ENCODE assay signal across 9 cellular contexts in the genomic region with DNA sequence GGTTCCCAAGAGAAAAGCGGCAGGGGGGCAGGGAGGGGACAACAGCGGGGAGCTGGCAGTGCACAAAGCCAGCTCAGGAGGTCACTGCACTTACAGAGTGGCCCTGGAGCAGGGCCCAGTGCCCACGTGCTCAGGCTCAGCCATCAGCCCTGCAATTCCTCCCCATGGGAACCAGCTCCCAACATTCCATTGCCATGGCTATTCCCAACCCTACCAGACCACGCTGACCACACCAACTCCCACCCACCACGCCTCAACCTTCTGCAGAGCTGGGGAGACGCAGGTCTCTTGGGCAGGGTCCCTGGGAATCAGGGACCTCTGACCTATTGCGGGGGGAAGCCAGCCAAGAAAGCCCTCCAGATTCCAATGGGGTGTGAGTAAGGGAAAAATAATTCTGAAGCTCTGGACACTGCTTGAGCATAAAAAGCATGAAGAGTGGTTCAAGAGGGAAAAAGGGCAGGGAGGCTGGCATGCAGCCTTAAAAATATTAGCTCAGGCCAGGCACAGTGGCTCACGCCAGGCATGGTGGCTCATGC. TPM values are rescaled to one million over a fixed set of nuclear protein-coding genes. Genes with fewer than 3 reads are reported as not detected.
DNase-seq lines count a peak whose midpoint lies in the region; ATAC-seq and TF ChIP-seq lines count a peak whose summit lies in the region.
"Had no signal": no experiment of that assay in that cellular context is flagged by ENCODE, and none has a peak within 500 bp of the region (broad histone marks: within the 10 kb centered on the region; RNA-seq: fewer than 3 reads in every experiment).

No MANE protein-coding gene starts in this region.

- intact Hi-C loops in CD8-positive, alpha-beta T cell (cut with DNase I, micrococcal nuclease) = no loop called here
- intact Hi-C loops in activated T-helper 1 cell treated with anti-CD3 and anti-CD28 coated beads, Interleukin-12 subunit alpha, Interleukin-12 subunit beta, Interleukin-2, Interleukin-4 antibody, amounts not matched to agents 30 ng/mL and 10 ng/mL and 1 ng/mL, durations not matched to agents 14 hours and 24 hours and 36 hours (cut with micrococcal nuclease) = no loop called here

- peaks cover 4% of the 10 kb centered on the region for H3K36me3 ChIP-seq in CD8-positive, alpha-beta T cell (ENCODE audit: insufficient read depth, low read length)

- H3K27me3 ChIP-seq in CD8-positive, alpha-beta T cell (ENCODE audit: insufficient read depth, low read length) = no peaks in the 10 kb centered on the region

- H3K4me1 Mint-ChIP-seq in CD8-positive, alpha-beta T cell (ENCODE audit: low read depth) = peaks cover 54% of the 10 kb centered on the region
- peaks cover 39% of the 10 kb centered on the region for H3K4me1 Mint-ChIP-seq in activated CD8-positive, alpha-beta memory T cell treated with anti-CD3 and anti-CD28 coated beads, Interleukin-2, amount 10 ng/mL, durations not matched to agents 7 days and 5 days
- H3K4me1 Mint-ChIP-seq in activated T-helper 1 cell treated with anti-CD3 and anti-CD28 coated beads, Interleukin-12 subunit alpha, Interleukin-12 subunit beta, Interleukin-2, Interleukin-4 antibody, amounts not matched to agents 30 ng/mL and 10 ng/mL and 1 ng/mL, durations not matched to agents 14 hours and 24 hours and 36 hours (ENCODE audit: low read depth) = peaks cover 46% of the 10 kb centered on the region

- POLR2A ChIA-PET in CD8-positive, alpha-beta T cell (lab: Charles Lee) = interaction anchor here (0.6 kb wide), 1 partner anchor 625 kb away, joined by 3 read pairs; no protein-coding TSS in a partner anchor
- POLR2A ChIA-PET in RWPE1 (lab: Yijun Ruan, JAX; ENCODE audit: low non-redundant PET) = no interaction called here

- H3K27me3 Mint-ChIP-seq in CD8-positive, alpha-beta T cell (ENCODE audit: low read depth) = no peaks in the 10 kb centered on the region
- H3K27me3 Mint-ChIP-seq in activated CD8-positive, alpha-beta memory T cell treated with anti-CD3 and anti-CD28 coated beads, Interleukin-2, amount 10 ng/mL, durations not matched to agents 7 days and 5 days = no peaks in the 10 kb centered on the region
- H3K27me3 Mint-ChIP-seq in activated T-helper 1 cell treated with anti-CD3 and anti-CD28 coated beads, Interleukin-12 subunit alpha, Interleukin-12 subunit beta, Interleukin-2, Interleukin-4 antibody, amounts not matched to agents 30 ng/mL and 10 ng/mL and 1 ng/mL, durations not matched to agents 14 hours and 24 hours and 36 hours (ENCODE audit: insufficient read depth) = no peaks in the 10 kb centered on the region

- ATAC-seq in CD8-positive, alpha-beta T cell = no peak
- no peak for ATAC-seq in HG03460 (IDR thresholded peaks at IDR 0.05; ENCODE audit: unreplicated experiment)
- ATAC-seq in activated CD8-positive, alpha-beta memory T cell treated with anti-CD3 and anti-CD28 coated beads, Interleukin-2, amount 10 ng/mL, durations not matched to agents 7 days and 5 days = no peak

- peak overlapping the region; percentile 74 for H3K27ac Mint-ChIP-seq in CD8-positive, alpha-beta T cell
- no peak overlapping the region for H3K27ac Mint-ChIP-seq in activated CD8-positive, alpha-beta memory T cell treated with anti-CD3 and anti-CD28 coated beads, Interleukin-2, amount 10 ng/mL, durations not matched to agents 7 days and 5 days
- H3K27ac Mint-ChIP-seq in activated T-helper 1 cell treated with anti-CD3 and anti-CD28 coated beads, Interleukin-12 subunit alpha, Interleukin-12 subunit beta, Interleukin-2, Interleukin-4 antibody, amounts not matched to agents 30 ng/mL and 10 ng/mL and 1 ng/mL, durations not matched to agents 14 hours and 24 hours and 36 hours = no peak overlapping the region

- no peak overlapping the region for H3K4me3 ChIP-seq in CD8-positive, alpha-beta T cell (ENCODE audit: low read depth, low read length)
- no peak overlapping the region for H3K4me3 ChIP-seq in fibroblast of the aortic adventitia (ENCODE audit: low read depth, low read length)

- no peaks in the 10 kb centered on the region for H3K9me3 Mint-ChIP-seq in CD8-positive, alpha-beta T cell
- H3K9me3 Mint-ChIP-seq in activated CD8-positive, alpha-beta memory T cell treated with anti-CD3 and anti-CD28 coated beads, Interleukin-2, amount 10 ng/mL, durations not matched to agents 7 days and 5 days (ENCODE audit: low read depth) = no peaks in the 10 kb centered on the region
- H3K9me3 Mint-ChIP-seq in activated T-helper 1 cell treated with anti-CD3 and anti-CD28 coated beads, Interleukin-12 subunit alpha, Interleukin-12 subunit beta, Interleukin-2, Interleukin-4 antibody, amounts not matched to agents 30 ng/mL and 10 ng/mL and 1 ng/mL, durations not matched to agents 14 hours and 24 hours and 36 hours = no peaks in the 10 kb centered on the region

- no peak overlapping the region for H3K27ac ChIP-seq in CD8-positive, alpha-beta T cell (ENCODE audit: low read depth, low read length)
- H3K27ac ChIP-seq in RWPE1 = peak overlapping the region; percentile 49

- no peak for TF ChIP-seq CTCF in CD8-positive, alpha-beta T cell (IDR thresholded peaks at IDR 0.05)
- TF ChIP-seq CTCF in RWPE1 (conservative IDR thresholded peaks at IDR 0.05; ENCODE audit: low read depth) (no peak), fibroblast of the aortic adventitia (IDR thresholded peaks at IDR 0.05; ENCODE audit: insufficient read depth, low read length) (no peak)

- no peaks in the 10 kb centered on the region for H3K9me3 ChIP-seq in CD8-positive, alpha-beta T cell (ENCODE audit: low read length)

- peaks cover 48% of the 10 kb centered on the region for H3K36me3 Mint-ChIP-seq in CD8-positive, alpha-beta T cell
- peaks cover 31% of the 10 kb centered on the region for H3K36me3 Mint-ChIP-seq in activated CD8-positive, alpha-beta memory T cell treated with anti-CD3 and anti-CD28 coated beads, Interleukin-2, amount 10 ng/mL, durations not matched to agents 7 days and 5 days
- peaks cover 22% of the 10 kb centered on the region for H3K36me3 Mint-ChIP-seq in activated T-helper 1 cell treated with anti-CD3 and anti-CD28 coated beads, Interleukin-12 subunit alpha, Interleukin-12 subunit beta, Interleukin-2, Interleukin-4 antibody, amounts not matched to agents 30 ng/mL and 10 ng/mL and 1 ng/mL, durations not matched to agents 14 hours and 24 hours and 36 hours (ENCODE audit: low read depth)

- CTCF ChIA-PET in CD8-positive, alpha-beta T cell (lab: Charles Lee) = interaction anchor here (1.2 kb wide), 1 partner anchor 115 kb away, joined by 3 read pairs; no protein-coding TSS in a partner anchor
- CTCF ChIA-PET in RWPE1 (lab: Yijun Ruan, JAX) = interaction anchor here (0.5 kb wide), 1 partner anchor 73 kb away, joined by 6 read pairs; no protein-coding TSS in a partner anchor
- CTCF ChIA-PET in activated CD8-positive, alpha-beta memory T cell treated with anti-CD3 and anti-CD28 coated beads, Interleukin-2, amount 10 ng/mL, durations not matched to agents 7 days and 5 days (lab: Charles Lee) = no interaction called here

- no peak for DNase-seq in CD8-positive, alpha-beta T cell
- no peak for DNase-seq in RWPE1 (ENCODE audit: low spot score)
- DNase-seq in fibroblast of the aortic adventitia (ENCODE audit: low read depth) = peak; percentile 89
- peak in 40 of 56 donors; percentile 6 to 70 (median 30) for DNase-seq in nucleus accumbens (lab: John Stamatoyannopoulos, UW)
- DNase-seq in activated CD8-positive, alpha-beta memory T cell treated with anti-CD3 and anti-CD28 coated beads, Interleukin-2, amount 10 ng/mL, durations not matched to agents 7 days and 5 days = no peak
- DNase-seq in NCI-H774 (lab: John Stamatoyannopoulos, UW) = no peak
- no peak for DNase-seq in activated T-helper 1 cell treated with anti-CD3 and anti-CD28 coated beads, Interleukin-12 subunit alpha, Interleukin-12 subunit beta, Interleukin-2, Interleukin-4 antibody, amounts not matched to agents 30 ng/mL and 10 ng/mL and 1 ng/mL, durations not matched to agents 14 hours and 24 hours and 36 hours (ENCODE audit: low spot score)
- DNase-seq: dermis blood vessel endothelial cell had no signal

- H3K4me3 Mint-ChIP-seq in CD8-positive, alpha-beta T cell = no peak overlapping the region
- H3K4me3 Mint-ChIP-seq in activated CD8-positive, alpha-beta memory T cell treated with anti-CD3 and anti-CD28 coated beads, Interleukin-2, amount 10 ng/mL, durations not matched to agents 7 days and 5 days = no peak overlapping the region
- no peak overlapping the region for H3K4me3 Mint-ChIP-seq in activated T-helper 1 cell treated with anti-CD3 and anti-CD28 coated beads, Interleukin-12 subunit alpha, Interleukin-12 subunit beta, Interleukin-2, Interleukin-4 antibody, amounts not matched to agents 30 ng/mL and 10 ng/mL and 1 ng/mL, durations not matched to agents 14 hours and 24 hours and 36 hours

- H3K4me1 ChIP-seq in CD8-positive, alpha-beta T cell (ENCODE audit: insufficient read depth, low read length) = peaks cover 34% of the 10 kb centered on the region

RNA-seq across cellular contexts. Expression of a gene that starts 38.3 kb away (rescaled TPM):
- total RNA-seq in CD8-positive, alpha-beta T cell = 100 to 1,000 TPM; 138 to 142 TPM
- total RNA-seq in fibroblast of the aortic adventitia (ENCODE audit: low replicate concordance) = 25.4 and 45.7 TPM in 2 replicates
- 10 to 100 TPM; 58.0 to 64.8 TPM for total RNA-seq in activated CD8-positive, alpha-beta memory T cell treated with anti-CD3 and anti-CD28 coated beads, Interleukin-2, amount 10 ng/mL, durations not matched to agents 7 days and 5 days
- 57.2 and 58.1 TPM in 2 replicates for total RNA-seq in activated T-helper 1 cell treated with anti-CD3 and anti-CD28 coated beads, Interleukin-12 subunit alpha, Interleukin-12 subunit beta, Interleukin-2, Interleukin-4 antibody, amounts not matched to agents 30 ng/mL and 10 ng/mL and 1 ng/mL, durations not matched to agents 14 hours and 24 hours and 36 hours

RNA-seq across cellular contexts. Expression of a gene that starts 39.4 kb away (rescaled TPM):
- 10 to 100 TPM; 24.3 to 26.3 TPM for total RNA-seq in CD8-positive, alpha-beta T cell
- 15.5 and 48.1 TPM in 2 replicates for total RNA-seq in fibroblast of the aortic adventitia (ENCODE audit: low replicate concordance)
- total RNA-seq in activated CD8-positive, alpha-beta memory T cell treated with anti-CD3 and anti-CD28 coated beads, Interleukin-2, amount 10 ng/mL, durations not matched to agents 7 days and 5 days = 10 to 100 TPM; 61.6 to 81.6 TPM
- total RNA-seq in activated T-helper 1 cell treated with anti-CD3 and anti-CD28 coated beads, Interleukin-12 subunit alpha, Interleukin-12 subunit beta, Interleukin-2, Interleukin-4 antibody, amounts not matched to agents 30 ng/mL and 10 ng/mL and 1 ng/mL, durations not matched to agents 14 hours and 24 hours and 36 hours = 36.1 and 37.0 TPM in 2 replicates

Comparison
In these comparisons a context has a peak if more than half of its experiments do, and no peak if none do; other contexts are left out.
1. DNase-seq: peak in fibroblast of the aortic adventitia (single experiment) and nucleus accumbens (40 of 56); none in CD8-positive, alpha-beta T cell (0 of 7), RWPE1 (single experiment), activated CD8-positive, alpha-beta memory T cell treated with anti-CD3 and anti-CD28 coated beads, Interleukin-2, amount 10 ng/mL, durations not matched to agents 7 days and 5 days (single experiment), NCI-H774 (single experiment) and activated T-helper 1 cell treated with anti-CD3 and anti-CD28 coated beads, Interleukin-12 subunit alpha, Interleukin-12 subunit beta, Interleukin-2, Interleukin-4 antibody, amounts not matched to agents 30 ng/mL and 10 ng/mL and 1 ng/mL, durations not matched to agents 14 hours and 24 hours and 36 hours (single experiment).